ENCODE assay signal across 2 cellular contexts in the genomic region with DNA sequence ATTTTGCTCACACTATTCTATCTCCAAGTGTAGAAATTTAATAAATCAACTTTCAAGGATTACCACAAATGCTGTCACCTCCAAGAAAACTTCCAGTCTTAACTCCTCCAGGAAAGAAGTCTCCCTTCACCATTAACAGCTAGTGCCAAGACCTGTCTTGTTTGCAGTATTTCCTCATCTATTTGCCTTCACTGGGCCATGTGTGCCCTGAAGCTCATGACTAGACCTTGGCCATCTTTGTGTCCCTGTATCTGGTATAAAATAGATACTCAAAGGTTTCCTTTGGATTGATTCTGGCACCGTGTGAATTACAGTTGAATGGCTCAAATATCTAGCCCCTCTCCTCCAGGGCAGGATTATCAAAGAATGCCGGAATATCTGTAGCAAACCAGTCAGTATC.
A peak's percentile ranks its signal among the peaks of the same experiment; 100 is the strongest.
TF ChIP-seq lines count a peak whose summit lies in the region.

No MANE protein-coding gene starts in this region.

TF ChIP-seq in liver, 16 proteins besides CTCF, POLR2A, EP300 and RAD21 (continued from another document):
- TF ChIP-seq, protein P1, sequence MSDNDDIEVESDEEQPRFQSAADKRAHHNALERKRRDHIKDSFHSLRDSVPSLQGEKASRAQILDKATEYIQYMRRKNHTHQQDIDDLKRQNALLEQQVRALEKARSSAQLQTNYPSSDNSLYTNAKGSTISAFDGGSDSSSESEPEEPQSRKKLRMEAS (IDR thresholded peaks at IDR 0.05), result no peak
- peak in 1 of 2 donors; percentile 24 for TF ChIP-seq RXRA (IDR thresholded peaks at IDR 0.05)
- TF ChIP-seq JUND (IDR thresholded peaks at IDR 0.05), result no peak

TF ChIP-seq in HepG2, 621 proteins besides CTCF, POLR2A, EP300 and RAD21:
- TF ChIP-seq, protein P2, sequence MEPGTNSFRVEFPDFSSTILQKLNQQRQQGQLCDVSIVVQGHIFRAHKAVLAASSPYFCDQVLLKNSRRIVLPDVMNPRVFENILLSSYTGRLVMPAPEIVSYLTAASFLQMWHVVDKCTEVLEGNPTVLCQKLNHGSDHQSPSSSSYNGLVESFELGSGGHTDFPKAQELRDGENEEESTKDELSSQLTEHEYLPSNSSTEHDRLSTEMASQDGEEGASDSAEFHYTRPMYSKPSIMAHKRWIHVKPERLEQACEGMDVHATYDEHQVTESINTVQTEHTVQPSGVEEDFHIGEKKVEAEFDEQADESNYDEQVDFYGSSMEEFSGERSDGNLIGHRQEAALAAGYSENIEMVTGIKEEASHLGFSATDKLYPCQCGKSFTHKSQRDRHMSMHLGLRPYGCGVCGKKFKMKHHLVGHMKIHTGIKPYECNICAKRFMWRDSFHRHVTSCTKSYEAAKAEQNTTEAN (CRISPR knock-in tag; conservative IDR thresholded peaks at IDR 0.05), result no peak
- TF ChIP-seq ZKSCAN1 (IDR thresholded peaks at IDR 0.05; ENCODE audit: low read length), result no peak
- TF ChIP-seq, protein P3, sequence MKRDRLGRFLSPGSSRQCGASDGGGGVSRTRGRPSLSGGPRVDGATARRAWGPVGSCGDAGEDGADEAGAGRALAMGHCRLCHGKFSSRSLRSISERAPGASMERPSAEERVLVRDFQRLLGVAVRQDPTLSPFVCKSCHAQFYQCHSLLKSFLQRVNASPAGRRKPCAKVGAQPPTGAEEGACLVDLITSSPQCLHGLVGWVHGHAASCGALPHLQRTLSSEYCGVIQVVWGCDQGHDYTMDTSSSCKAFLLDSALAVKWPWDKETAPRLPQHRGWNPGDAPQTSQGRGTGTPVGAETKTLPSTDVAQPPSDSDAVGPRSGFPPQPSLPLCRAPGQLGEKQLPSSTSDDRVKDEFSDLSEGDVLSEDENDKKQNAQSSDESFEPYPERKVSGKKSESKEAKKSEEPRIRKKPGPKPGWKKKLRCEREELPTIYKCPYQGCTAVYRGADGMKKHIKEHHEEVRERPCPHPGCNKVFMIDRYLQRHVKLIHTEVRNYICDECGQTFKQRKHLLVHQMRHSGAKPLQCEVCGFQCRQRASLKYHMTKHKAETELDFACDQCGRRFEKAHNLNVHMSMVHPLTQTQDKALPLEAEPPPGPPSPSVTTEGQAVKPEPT (CRISPR knock-in tag; IDR thresholded peaks at IDR 0.05; ENCODE audit: low read depth), result no peak
- no peak for TF ChIP-seq ZNF550 (CRISPR knock-in tag; IDR thresholded peaks at IDR 0.05; ENCODE audit: borderline replicate concordance)
- no peak for TF ChIP-seq FOSL2 (CRISPR knock-in tag; IDR thresholded peaks at IDR 0.05)
- TF ChIP-seq ZNF543 (CRISPR knock-in tag; IDR thresholded peaks at IDR 0.05), result no peak
- TF ChIP-seq MEF2D (CRISPR knock-in tag; IDR thresholded peaks at IDR 0.05), result no peak
- TF ChIP-seq, protein P4, sequence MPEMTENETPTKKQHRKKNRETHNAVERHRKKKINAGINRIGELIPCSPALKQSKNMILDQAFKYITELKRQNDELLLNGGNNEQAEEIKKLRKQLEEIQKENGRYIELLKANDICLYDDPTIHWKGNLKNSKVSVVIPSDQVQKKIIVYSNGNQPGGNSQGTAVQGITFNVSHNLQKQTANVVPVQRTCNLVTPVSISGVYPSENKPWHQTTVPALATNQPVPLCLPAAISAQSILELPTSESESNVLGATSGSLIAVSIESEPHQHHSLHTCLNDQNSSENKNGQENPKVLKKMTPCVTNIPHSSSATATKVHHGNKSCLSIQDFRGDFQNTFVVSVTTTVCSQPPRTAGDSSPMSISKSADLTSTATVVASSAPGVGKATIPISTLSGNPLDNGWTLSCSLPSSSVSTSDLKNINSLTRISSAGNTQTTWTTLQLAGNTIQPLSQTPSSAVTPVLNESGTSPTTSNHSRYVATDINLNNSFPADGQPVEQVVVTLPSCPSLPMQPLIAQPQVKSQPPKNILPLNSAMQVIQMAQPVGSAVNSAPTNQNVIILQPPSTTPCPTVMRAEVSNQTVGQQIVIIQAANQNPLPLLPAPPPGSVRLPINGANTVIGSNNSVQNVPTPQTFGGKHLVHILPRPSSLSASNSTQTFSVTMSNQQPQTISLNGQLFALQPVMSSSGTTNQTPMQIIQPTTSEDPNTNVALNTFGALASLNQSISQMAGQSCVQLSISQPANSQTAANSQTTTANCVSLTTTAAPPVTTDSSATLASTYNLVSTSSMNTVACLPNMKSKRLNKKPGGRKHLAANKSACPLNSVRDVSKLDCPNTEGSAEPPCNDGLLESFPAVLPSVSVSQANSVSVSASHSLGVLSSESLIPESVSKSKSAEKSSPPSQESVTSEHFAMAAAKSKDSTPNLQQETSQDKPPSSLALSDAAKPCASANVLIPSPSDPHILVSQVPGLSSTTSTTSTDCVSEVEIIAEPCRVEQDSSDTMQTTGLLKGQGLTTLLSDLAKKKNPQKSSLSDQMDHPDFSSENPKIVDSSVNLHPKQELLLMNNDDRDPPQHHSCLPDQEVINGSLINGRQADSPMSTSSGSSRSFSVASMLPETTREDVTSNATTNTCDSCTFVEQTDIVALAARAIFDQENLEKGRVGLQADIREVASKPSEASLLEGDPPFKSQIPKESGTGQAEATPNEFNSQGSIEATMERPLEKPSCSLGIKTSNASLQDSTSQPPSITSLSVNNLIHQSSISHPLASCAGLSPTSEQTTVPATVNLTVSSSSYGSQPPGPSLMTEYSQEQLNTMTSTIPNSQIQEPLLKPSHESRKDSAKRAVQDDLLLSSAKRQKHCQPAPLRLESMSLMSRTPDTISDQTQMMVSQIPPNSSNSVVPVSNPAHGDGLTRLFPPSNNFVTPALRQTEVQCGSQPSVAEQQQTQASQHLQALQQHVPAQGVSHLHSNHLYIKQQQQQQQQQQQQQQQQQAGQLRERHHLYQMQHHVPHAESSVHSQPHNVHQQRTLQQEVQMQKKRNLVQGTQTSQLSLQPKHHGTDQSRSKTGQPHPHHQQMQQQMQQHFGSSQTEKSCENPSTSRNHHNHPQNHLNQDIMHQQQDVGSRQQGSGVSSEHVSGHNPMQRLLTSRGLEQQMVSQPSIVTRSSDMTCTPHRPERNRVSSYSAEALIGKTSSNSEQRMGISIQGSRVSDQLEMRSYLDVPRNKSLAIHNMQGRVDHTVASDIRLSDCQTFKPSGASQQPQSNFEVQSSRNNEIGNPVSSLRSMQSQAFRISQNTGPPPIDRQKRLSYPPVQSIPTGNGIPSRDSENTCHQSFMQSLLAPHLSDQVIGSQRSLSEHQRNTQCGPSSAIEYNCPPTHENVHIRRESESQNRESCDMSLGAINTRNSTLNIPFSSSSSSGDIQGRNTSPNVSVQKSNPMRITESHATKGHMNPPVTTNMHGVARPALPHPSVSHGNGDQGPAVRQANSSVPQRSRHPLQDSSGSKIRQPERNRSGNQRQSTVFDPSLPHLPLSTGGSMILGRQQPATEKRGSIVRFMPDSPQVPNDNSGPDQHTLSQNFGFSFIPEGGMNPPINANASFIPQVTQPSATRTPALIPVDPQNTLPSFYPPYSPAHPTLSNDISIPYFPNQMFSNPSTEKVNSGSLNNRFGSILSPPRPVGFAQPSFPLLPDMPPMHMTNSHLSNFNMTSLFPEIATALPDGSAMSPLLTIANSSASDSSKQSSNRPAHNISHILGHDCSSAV (CRISPR knock-in tag; IDR thresholded peaks at IDR 0.05; ENCODE audit: borderline replicate concordance), result no peak
- TF ChIP-seq, protein P5, sequence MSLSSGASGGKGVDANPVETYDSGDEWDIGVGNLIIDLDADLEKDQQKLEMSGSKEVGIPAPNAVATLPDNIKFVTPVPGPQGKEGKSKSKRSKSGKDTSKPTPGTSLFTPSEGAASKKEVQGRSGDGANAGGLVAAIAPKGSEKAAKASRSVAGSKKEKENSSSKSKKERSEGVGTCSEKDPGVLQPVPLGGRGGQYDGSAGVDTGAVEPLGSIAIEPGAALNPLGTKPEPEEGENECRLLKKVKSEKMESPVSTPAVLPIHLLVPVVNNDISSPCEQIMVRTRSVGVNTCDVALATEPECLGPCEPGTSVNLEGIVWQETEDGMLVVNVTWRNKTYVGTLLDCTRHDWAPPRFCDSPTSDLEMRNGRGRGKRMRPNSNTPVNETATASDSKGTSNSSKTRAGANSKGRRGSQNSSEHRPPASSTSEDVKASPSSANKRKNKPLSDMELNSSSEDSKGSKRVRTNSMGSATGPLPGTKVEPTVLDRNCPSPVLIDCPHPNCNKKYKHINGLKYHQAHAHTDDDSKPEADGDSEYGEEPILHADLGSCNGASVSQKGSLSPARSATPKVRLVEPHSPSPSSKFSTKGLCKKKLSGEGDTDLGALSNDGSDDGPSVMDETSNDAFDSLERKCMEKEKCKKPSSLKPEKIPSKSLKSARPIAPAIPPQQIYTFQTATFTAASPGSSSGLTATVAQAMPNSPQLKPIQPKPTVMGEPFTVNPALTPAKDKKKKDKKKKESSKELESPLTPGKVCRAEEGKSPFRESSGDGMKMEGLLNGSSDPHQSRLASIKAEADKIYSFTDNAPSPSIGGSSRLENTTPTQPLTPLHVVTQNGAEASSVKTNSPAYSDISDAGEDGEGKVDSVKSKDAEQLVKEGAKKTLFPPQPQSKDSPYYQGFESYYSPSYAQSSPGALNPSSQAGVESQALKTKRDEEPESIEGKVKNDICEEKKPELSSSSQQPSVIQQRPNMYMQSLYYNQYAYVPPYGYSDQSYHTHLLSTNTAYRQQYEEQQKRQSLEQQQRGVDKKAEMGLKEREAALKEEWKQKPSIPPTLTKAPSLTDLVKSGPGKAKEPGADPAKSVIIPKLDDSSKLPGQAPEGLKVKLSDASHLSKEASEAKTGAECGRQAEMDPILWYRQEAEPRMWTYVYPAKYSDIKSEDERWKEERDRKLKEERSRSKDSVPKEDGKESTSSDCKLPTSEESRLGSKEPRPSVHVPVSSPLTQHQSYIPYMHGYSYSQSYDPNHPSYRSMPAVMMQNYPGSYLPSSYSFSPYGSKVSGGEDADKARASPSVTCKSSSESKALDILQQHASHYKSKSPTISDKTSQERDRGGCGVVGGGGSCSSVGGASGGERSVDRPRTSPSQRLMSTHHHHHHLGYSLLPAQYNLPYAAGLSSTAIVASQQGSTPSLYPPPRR (CRISPR knock-in tag; IDR thresholded peaks at IDR 0.05; ENCODE audit: borderline replicate concordance), result no peak
- no peak for TF ChIP-seq ZNF629 (CRISPR knock-in tag; conservative IDR thresholded peaks at IDR 0.05)
- TF ChIP-seq MIER2 (CRISPR knock-in tag; IDR thresholded peaks at IDR 0.05), result no peak
- TF ChIP-seq TRIM24 (CRISPR knock-in tag; IDR thresholded peaks at IDR 0.05), result no peak
- TF ChIP-seq, protein P6, sequence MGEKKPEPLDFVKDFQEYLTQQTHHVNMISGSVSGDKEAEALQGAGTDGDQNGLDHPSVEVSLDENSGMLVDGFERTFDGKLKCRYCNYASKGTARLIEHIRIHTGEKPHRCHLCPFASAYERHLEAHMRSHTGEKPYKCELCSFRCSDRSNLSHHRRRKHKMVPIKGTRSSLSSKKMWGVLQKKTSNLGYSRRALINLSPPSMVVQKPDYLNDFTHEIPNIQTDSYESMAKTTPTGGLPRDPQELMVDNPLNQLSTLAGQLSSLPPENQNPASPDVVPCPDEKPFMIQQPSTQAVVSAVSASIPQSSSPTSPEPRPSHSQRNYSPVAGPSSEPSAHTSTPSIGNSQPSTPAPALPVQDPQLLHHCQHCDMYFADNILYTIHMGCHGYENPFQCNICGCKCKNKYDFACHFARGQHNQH (CRISPR knock-in tag; IDR thresholded peaks at IDR 0.05), result no peak
- TF ChIP-seq, protein P7, sequence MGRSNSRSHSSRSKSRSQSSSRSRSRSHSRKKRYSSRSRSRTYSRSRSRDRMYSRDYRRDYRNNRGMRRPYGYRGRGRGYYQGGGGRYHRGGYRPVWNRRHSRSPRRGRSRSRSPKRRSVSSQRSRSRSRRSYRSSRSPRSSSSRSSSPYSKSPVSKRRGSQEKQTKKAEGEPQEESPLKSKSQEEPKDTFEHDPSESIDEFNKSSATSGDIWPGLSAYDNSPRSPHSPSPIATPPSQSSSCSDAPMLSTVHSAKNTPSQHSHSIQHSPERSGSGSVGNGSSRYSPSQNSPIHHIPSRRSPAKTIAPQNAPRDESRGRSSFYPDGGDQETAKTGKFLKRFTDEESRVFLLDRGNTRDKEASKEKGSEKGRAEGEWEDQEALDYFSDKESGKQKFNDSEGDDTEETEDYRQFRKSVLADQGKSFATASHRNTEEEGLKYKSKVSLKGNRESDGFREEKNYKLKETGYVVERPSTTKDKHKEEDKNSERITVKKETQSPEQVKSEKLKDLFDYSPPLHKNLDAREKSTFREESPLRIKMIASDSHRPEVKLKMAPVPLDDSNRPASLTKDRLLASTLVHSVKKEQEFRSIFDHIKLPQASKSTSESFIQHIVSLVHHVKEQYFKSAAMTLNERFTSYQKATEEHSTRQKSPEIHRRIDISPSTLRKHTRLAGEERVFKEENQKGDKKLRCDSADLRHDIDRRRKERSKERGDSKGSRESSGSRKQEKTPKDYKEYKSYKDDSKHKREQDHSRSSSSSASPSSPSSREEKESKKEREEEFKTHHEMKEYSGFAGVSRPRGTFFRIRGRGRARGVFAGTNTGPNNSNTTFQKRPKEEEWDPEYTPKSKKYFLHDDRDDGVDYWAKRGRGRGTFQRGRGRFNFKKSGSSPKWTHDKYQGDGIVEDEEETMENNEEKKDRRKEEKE (IDR thresholded peaks at IDR 0.05), result no peak
- TF ChIP-seq ZNF556 (CRISPR knock-in tag; IDR thresholded peaks at IDR 0.05; ENCODE audit: borderline replicate concordance), result no peak
TF ChIP-seq in HepG2: peak in this region for 0.
